In the genomic region with DNA sequence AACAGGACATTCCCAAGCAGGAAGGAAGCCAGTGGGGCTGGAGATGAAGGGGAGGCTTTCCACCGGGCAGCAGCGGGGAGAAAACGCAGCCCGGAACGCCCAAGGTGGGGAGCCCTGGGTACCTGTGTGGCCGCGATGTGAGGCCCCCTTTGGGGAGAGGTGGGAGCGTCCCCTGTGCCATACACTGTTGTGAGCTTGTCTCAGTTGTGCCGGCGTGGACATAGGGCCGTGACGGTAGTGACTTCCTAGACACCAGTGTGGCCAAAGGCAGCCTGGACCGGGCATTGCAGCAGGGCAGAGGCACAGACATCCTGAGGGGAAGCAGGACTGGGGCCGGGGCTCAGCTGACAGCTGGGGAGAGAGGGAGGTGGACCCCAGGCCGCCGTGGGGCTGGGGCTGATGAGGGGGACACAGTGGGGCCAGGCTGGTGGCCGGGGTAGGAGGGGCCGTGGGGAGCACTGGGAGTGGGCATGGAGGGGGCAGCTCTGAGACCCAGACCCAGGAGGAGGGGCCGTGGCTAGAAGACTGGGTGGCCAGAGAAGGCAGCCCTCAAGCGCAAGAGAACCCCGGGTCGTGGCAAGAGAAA, we compare ENCODE assay signal across 11 cellular contexts. TPM values are rescaled to one million over a fixed set of nuclear protein-coding genes. Genes with fewer than 3 reads are reported as not detected.
DNase-seq lines count a peak whose midpoint lies in the region; ATAC-seq, FAIRE-seq and TF ChIP-seq lines count a peak whose summit lies in the region.
"Had no signal": no experiment of that assay in that cellular context is flagged by ENCODE, and none has a peak within 500 bp of the region (broad histone marks: within the 10 kb centered on the region; RNA-seq: fewer than 3 reads in every experiment).

No MANE protein-coding gene starts in this region.

- H3K27me3 ChIP-seq in right atrium auricular region = no peaks in the 10 kb centered on the region
- no peaks in the 10 kb centered on the region for H3K27me3 ChIP-seq in prostate gland (replicated peaks; ENCODE audit: insufficient read depth)

- POLR2A ChIA-PET in activated naive CD8-positive, alpha-beta T cell treated with anti-CD3 and anti-CD28 coated beads, Interleukin-2, amount 10 ng/mL, durations not matched to agents 7 days and 5 days (lab: Charles Lee) = no interaction called here

- TF ChIP-seq CTCF in right atrium auricular region (IDR thresholded peaks at IDR 0.05) (no peak), prostate gland (IDR thresholded peaks at IDR 0.05) (no peak)

- peaks cover 2% of the 10 kb centered on the region for H3K9me3 Mint-ChIP-seq in activated naive CD8-positive, alpha-beta T cell treated with anti-CD3 and anti-CD28 coated beads, Interleukin-2, amount 10 ng/mL, durations not matched to agents 7 days and 5 days
- H3K9me3 Mint-ChIP-seq in activated naive CD8-positive, alpha-beta T cell treated with anti-CD3 and anti-CD28 coated beads, Interleukin-2, amount 50 U/mL, for 24 hours = no peaks in the 10 kb centered on the region

- no peaks in the 10 kb centered on the region for H3K27me3 Mint-ChIP-seq in activated naive CD8-positive, alpha-beta T cell treated with anti-CD3 and anti-CD28 coated beads, Interleukin-2, amount 10 ng/mL, durations not matched to agents 7 days and 5 days
- H3K27me3 Mint-ChIP-seq in activated naive CD8-positive, alpha-beta T cell treated with anti-CD3 and anti-CD28 coated beads, Interleukin-2, amount 50 U/mL, for 24 hours = no peaks in the 10 kb centered on the region

- DNase-seq in activated naive CD8-positive, alpha-beta T cell treated with anti-CD3 and anti-CD28 coated beads, Interleukin-2, amount 10 ng/mL, durations not matched to agents 7 days and 5 days = peak; percentile 19
- no peak for DNase-seq in activated naive CD8-positive, alpha-beta T cell treated with anti-CD3 and anti-CD28 coated beads, Interleukin-2, amount 50 U/mL, for 24 hours
- DNase-seq in right atrium auricular region (ENCODE audit: low spot score) = no peak
- DNase-seq in prostate gland (ENCODE audit: low spot score) = no peak
- DNase-seq in AML-193 (lab: John Stamatoyannopoulos, UW) = no peak
- DNase-seq in superior temporal gyrus (ENCODE audit: extremely low spot score) = no peak
- no peak for DNase-seq in NCI-H146 (lab: John Stamatoyannopoulos, UW)
- DNase-seq in RCC 7860 (ENCODE audit: low spot score) = no peak
- DNase-seq: MV-4-11; stimulated activated CD4-positive, alpha-beta T cell treated with anti-CD3 and anti-CD28 coated beads, Interleukin-4, amount 100 ng/mL, for 4 hours had no signal

- peaks cover 8% of the 10 kb centered on the region for H3K36me3 ChIP-seq in right atrium auricular region
- no peaks in the 10 kb centered on the region for H3K36me3 ChIP-seq in prostate gland

- intact Hi-C loops in prostate gland (cut with DNase I) = no loop called here

- H3K4me3 Mint-ChIP-seq in activated naive CD8-positive, alpha-beta T cell treated with anti-CD3 and anti-CD28 coated beads, Interleukin-2, amount 10 ng/mL, durations not matched to agents 7 days and 5 days = no peak overlapping the region
- no peak overlapping the region for H3K4me3 Mint-ChIP-seq in activated naive CD8-positive, alpha-beta T cell treated with anti-CD3 and anti-CD28 coated beads, Interleukin-2, amount 50 U/mL, for 24 hours

- no peak for TF ChIP-seq POLR2A in prostate gland (IDR thresholded peaks at IDR 0.05)

- H3K9me3 ChIP-seq in right atrium auricular region (no peaks in the 10 kb centered on the region), prostate gland (no peaks in the 10 kb centered on the region)
- H3K9me3 ChIP-seq: A549 had no signal

- ATAC-seq in activated naive CD8-positive, alpha-beta T cell treated with anti-CD3 and anti-CD28 coated beads, Interleukin-2, amount 10 ng/mL, durations not matched to agents 7 days and 5 days (ENCODE audit: low read depth) = no peak
- no peak for ATAC-seq in activated naive CD8-positive, alpha-beta T cell treated with anti-CD3 and anti-CD28 coated beads, Interleukin-2, amount 50 U/mL, for 24 hours
- ATAC-seq: A549 had no signal

- H3K27ac ChIP-seq in right atrium auricular region (peak overlapping the region; percentile 43 to 57), prostate gland (peak overlapping the region; percentile 35 to 39)
- H3K27ac ChIP-seq: A549 had no signal

- WGBS in prostate gland = 63% methylated on average over 22 of the region's 22 CpGs

- FAIRE-seq in RCC 7860 (lab: Jason Lieb, UNC) = no peak
- FAIRE-seq: A549 had no signal

- H3K4me1 ChIP-seq in right atrium auricular region = peaks cover 0 to 41% of the 10 kb centered on the region in 2 donors
- H3K4me1 ChIP-seq in prostate gland (replicated peaks) = no peaks in the 10 kb centered on the region
- H3K4me1 ChIP-seq: A549 had no signal

- H3K4me3 ChIP-seq in right atrium auricular region (peak overlapping the region in 1 of 2 donors; percentile 15), prostate gland (no peak overlapping the region)
- H3K4me3 ChIP-seq: A549 had no signal

- H3K4me1 Mint-ChIP-seq in activated naive CD8-positive, alpha-beta T cell treated with anti-CD3 and anti-CD28 coated beads, Interleukin-2, amount 10 ng/mL, durations not matched to agents 7 days and 5 days = peaks cover 2% of the 10 kb centered on the region
- peaks cover 2% of the 10 kb centered on the region for H3K4me1 Mint-ChIP-seq in activated naive CD8-positive, alpha-beta T cell treated with anti-CD3 and anti-CD28 coated beads, Interleukin-2, amount 50 U/mL, for 24 hours

- H3K27ac Mint-ChIP-seq in activated naive CD8-positive, alpha-beta T cell treated with anti-CD3 and anti-CD28 coated beads, Interleukin-2, amount 10 ng/mL, durations not matched to agents 7 days and 5 days = no peak overlapping the region
- H3K27ac Mint-ChIP-seq in activated naive CD8-positive, alpha-beta T cell treated with anti-CD3 and anti-CD28 coated beads, Interleukin-2, amount 50 U/mL, for 24 hours = no peak overlapping the region

- H3K36me3 Mint-ChIP-seq in activated naive CD8-positive, alpha-beta T cell treated with anti-CD3 and anti-CD28 coated beads, Interleukin-2, amount 10 ng/mL, durations not matched to agents 7 days and 5 days = peaks cover 12% of the 10 kb centered on the region
- peaks cover 3% of the 10 kb centered on the region for H3K36me3 Mint-ChIP-seq in activated naive CD8-positive, alpha-beta T cell treated with anti-CD3 and anti-CD28 coated beads, Interleukin-2, amount 50 U/mL, for 24 hours (ENCODE audit: low read depth)

RNA-seq across cellular contexts. Expression of gene TFDP1, which starts 38.5 kb away (rescaled TPM):
- 100 to 1,000 TPM; 103 to 117 TPM for total RNA-seq in activated naive CD8-positive, alpha-beta T cell treated with anti-CD3 and anti-CD28 coated beads, Interleukin-2, amount 10 ng/mL, durations not matched to agents 7 days and 5 days
- total RNA-seq in right atrium auricular region (10 to 100 TPM; 34.4 to 40.4 TPM), prostate gland (10 to 100 TPM; 50.1 to 62.4 TPM)

RNA-seq across cellular contexts. Expression of gene DCUN1D2, which starts 55.5 kb away (rescaled TPM):
- total RNA-seq in activated naive CD8-positive, alpha-beta T cell treated with anti-CD3 and anti-CD28 coated beads, Interleukin-2, amount 10 ng/mL, durations not matched to agents 7 days and 5 days = 10 to 100 TPM; 25.4 to 26.3 TPM
- 10 to 100 TPM; 45.3 to 65.5 TPM for total RNA-seq in right atrium auricular region
- 10 to 100 TPM; 11.0 to 48.0 TPM for total RNA-seq in prostate gland
